8 cellular contexts compared by ENCODE assay signal in genomic region chr5:95731571-95732554, GRCh38. TPM values are rescaled to one million over a fixed set of nuclear protein-coding genes. Genes with fewer than 3 reads are reported as not detected.
DNase-seq lines count a peak whose midpoint lies in the region; ATAC-seq and TF ChIP-seq lines count a peak whose summit lies in the region.

No MANE protein-coding gene starts in this region.

- H3K9me3 ChIP-seq in right cardiac atrium (ENCODE audit: control insufficient read depth, low read length) (no peaks in the 10 kb centered on the region), psoas muscle (no peaks in the 10 kb centered on the region)

- intact Hi-C loops in right cardiac atrium (cut with DNase I), result loop anchor here in 3 of 4 donors (5.0 to 10.0 kb wide), 4 partner anchors 65 to 85 kb away; partner anchors contain the start of gene RFESD (in 1 of the 3)
- intact Hi-C loops in psoas muscle (cut with DNase I), result loop anchor here (2.0 to 5.0 kb wide), 4 partner anchors 63 to 115 kb away; partner anchors contain the start of gene RFESD (in 1 of the 2)

- H3K27ac ChIP-seq in adipose tissue (ENCODE audit: low read depth, low read length), result peak overlapping the region; percentile 36
- H3K27ac ChIP-seq in right cardiac atrium (ENCODE audit: low read length), result peak overlapping the region; percentile 72
- H3K27ac ChIP-seq in psoas muscle, result peak overlapping the region; percentile 94

- H3K4me3 ChIP-seq in right cardiac atrium (ENCODE audit: low read length), result peak overlapping the region; percentile 67
- H3K4me3 ChIP-seq in psoas muscle, result peak overlapping the region; percentile 90

- H3K27me3 ChIP-seq in right cardiac atrium (ENCODE audit: control insufficient read depth, insufficient read depth) (no peaks in the 10 kb centered on the region), psoas muscle (ENCODE audit: insufficient read depth in 3 of 3, low read length in 2 of 3) (no peaks in the 10 kb centered on the region)

- in situ Hi-C loops in ACHN (cut with HindIII; ENCODE audit: low pct_ligation_motif_present, low pct_unique_long_range_greater_than_20kb, low sequenced_read_pairs), result no loop called here

- 1 to 2% (median 1%) methylated on average over 57 to 64 of the region's 64 CpGs for WGBS in adipose tissue, 3 donors
- 1% methylated on average over 64 of the region's 64 CpGs for WGBS in right cardiac atrium
- WGBS in psoas muscle, 3 donors, result 1% methylated on average over 43 to 64 of the region's 64 CpGs

- ATAC-seq in GM18517 (IDR thresholded peaks at IDR 0.05; ENCODE audit: unreplicated experiment) (peak; percentile 26), HG03066 (IDR thresholded peaks at IDR 0.05; ENCODE audit: low read depth, unreplicated experiment) (peak; percentile 40), right cardiac atrium (peak; percentile 35 to 47), psoas muscle (peak; percentile 38 to 68 (median 60))

- DNase-seq in ACHN, result peak; percentile 27
- peak; percentile 59 to 85 (median 82) for DNase-seq in right cardiac atrium
- DNase-seq in psoas muscle, result peak; percentile 56 to 76
- DNase-seq in NCI-H2196 treated with DMSO at 0.1 percent for 48 hours (lab: John Stamatoyannopoulos, UW; ENCODE audit: unreplicated experiment), result no peak

- H3K36me3 ChIP-seq in psoas muscle (ENCODE audit: insufficient read depth in 1 of 2, low read depth in 1 of 2), result peaks cover 0 to 12% of the 10 kb centered on the region in 2 donors

- H3K4me1 ChIP-seq in right cardiac atrium (ENCODE audit: control insufficient read depth, insufficient read depth, low read length) (peaks cover 2% of the 10 kb centered on the region), psoas muscle (peaks cover 53% of the 10 kb centered on the region)

- TF ChIP-seq CTCF in psoas muscle (IDR thresholded peaks at IDR 0.05), result no peak

TF ChIP-seq in PFSK-1, 5 proteins besides CTCF, POLR2A, EP300 and RAD21:
- TF ChIP-seq POLR2AphosphoS5 (IDR thresholded peaks at IDR 0.05; ENCODE audit: low read depth, low read length) (no peak), FOXP2 (optimal IDR thresholded peaks at IDR 0.05; ENCODE audit: borderline replicate concordance, extremely low read depth, extremely low read length, insufficient read depth) (peak; percentile 66), TAF1 (IDR thresholded peaks at IDR 0.05; ENCODE audit: borderline replicate concordance, insufficient read depth, low read length) (peak; percentile 25; the same call in 1 of the 2 replicates), REST (IDR thresholded peaks at IDR 0.05; ENCODE audit: insufficient read depth in 1 of 2, low read depth in 2 of 2, low read length in 2 of 2) (no peak), SIN3A (IDR thresholded peaks at IDR 0.05; ENCODE audit: borderline replicate concordance, insufficient read depth, low read length) (no peak)

RNA-seq across cellular contexts. Expression of gene RHOBTB3, which starts 0.7 kb away (rescaled TPM):
- 4.5 TPM for polyA plus RNA-seq in PFSK-1 (2012; ENCODE audit: insufficient read length, low read depth)
- polyA plus RNA-seq in adipose tissue, result 10 to 100 TPM; 75.1 to 81.4 (median 77.9) TPM
- total RNA-seq in right cardiac atrium, result 100 to 1,000 TPM in 3 of 4 donors, 10 to 100 TPM in 1; 84.7 to 115 (median 104) TPM
- 32.7 TPM for polyA plus RNA-seq in right cardiac atrium
- total RNA-seq in psoas muscle, result 10 to 100 TPM; 44.0 to 86.0 (median 62.8) TPM
- 10 to 100 TPM; 19.0 to 53.2 (median 21.4) TPM for polyA plus RNA-seq in psoas muscle

RNA-seq across cellular contexts. Expression of gene SPATA9, which starts 49.1 kb away (rescaled TPM):
- not detected for polyA plus RNA-seq in PFSK-1 (2012; ENCODE audit: insufficient read length, low read depth)
- polyA plus RNA-seq in adipose tissue (1 to 10 TPM in 1 of 3 donors, under 1 TPM in 2; 0.59 to 7.0 (median 0.67) TPM), right cardiac atrium (0.25 TPM), psoas muscle (under 1 TPM in 2 of 3 donors, not detected in 1; 0.22 to 0.53 TPM)
- total RNA-seq in right cardiac atrium (under 1 TPM; 0.11 to 0.59 (median 0.49) TPM), psoas muscle (under 1 TPM in 1 of 4 donors, not detected in 3; 0.22 TPM)

Comparison
In these comparisons a context has a peak if more than half of its experiments do, and no peak if none do; other contexts are left out.
1. H3K27ac ChIP-seq: peak in every context shown above with its lines; median percentile 94 in psoas muscle; 72 in right cardiac atrium; 36 in adipose tissue.